ENCODE assay signal across 1 cellular context in the genomic region with DNA sequence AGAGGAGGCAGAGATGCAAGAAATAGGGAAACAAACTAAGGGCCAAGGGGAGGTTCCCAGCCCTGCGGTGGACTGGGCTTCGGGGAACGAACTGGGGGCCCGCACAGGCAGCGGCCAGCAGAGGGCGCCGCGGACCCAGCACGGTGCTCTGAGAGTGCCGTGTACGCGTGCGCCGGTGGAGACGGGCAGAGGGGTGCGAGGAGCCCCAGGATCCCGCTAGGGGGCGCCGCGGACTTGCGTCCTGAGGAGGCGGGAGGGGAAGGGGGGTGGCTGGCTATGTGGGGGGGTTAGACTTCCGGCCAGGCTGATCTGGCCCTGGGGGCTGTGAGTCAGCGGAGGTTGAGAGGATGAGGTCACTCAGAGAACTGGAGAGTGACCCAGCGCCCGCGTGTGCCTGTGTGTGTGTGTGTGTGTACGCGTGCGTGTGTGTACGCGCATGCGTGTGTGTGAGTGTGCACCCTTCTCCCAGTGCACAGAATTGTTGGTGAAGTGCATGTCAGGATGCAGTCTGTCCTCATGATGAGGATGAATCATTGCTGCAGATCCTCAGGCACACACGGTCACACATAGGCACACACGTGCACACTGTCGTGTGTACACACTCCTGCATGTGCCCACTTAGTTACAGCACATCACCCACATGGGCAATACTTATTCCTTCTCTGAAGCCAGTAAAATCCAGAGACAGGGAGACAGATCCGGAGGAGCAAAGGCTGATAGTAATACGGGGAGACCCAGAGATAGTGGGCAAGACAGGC.
TF ChIP-seq lines count a peak whose summit lies in the region.

No MANE protein-coding gene starts in this region.

TF ChIP-seq in K562, 482 proteins besides CTCF, POLR2A, EP300 and RAD21 (continues in another document):
- TF ChIP-seq GATA2 (CRISPR knock-in tag; IDR thresholded peaks at IDR 0.05) (no peak), RBM15 (IDR thresholded peaks at IDR 0.05; ENCODE audit: insufficient read depth, low read length) (no peak), ZNF134 (CRISPR knock-in tag; conservative IDR thresholded peaks at IDR 0.05) (no peak), ZNF764 (CRISPR knock-in tag; IDR thresholded peaks at IDR 0.05; ENCODE audit: low read depth) (no peak), ZNF584 (CRISPR knock-in tag; IDR thresholded peaks at IDR 0.05; ENCODE audit: low read depth) (peak; percentile 79; the same call in 1 of the 2 replicates), ZNF57 (CRISPR knock-in tag; IDR thresholded peaks at IDR 0.05) (no peak), SNRNP70 (optimal IDR thresholded peaks at IDR 0.05; ENCODE audit: low read depth, low read length) (no peak), TAF7 (tag; IDR thresholded peaks at IDR 0.05) (no peak), PML (IDR thresholded peaks at IDR 0.05; ENCODE audit: low read length) (peak; percentile 65), MTA1 (IDR thresholded peaks at IDR 0.05; ENCODE audit: borderline replicate concordance) (peak; percentile 46; the same call in 1 of the 2 replicates), KAT8 (IDR thresholded peaks at IDR 0.05; ENCODE audit: low read depth) (no peak), SMAD4 (CRISPR knock-in tag; conservative IDR thresholded peaks at IDR 0.05) (peak; percentile 29; the same call in 1 of the 2 replicates), ZNF263 (CRISPR knock-in tag; IDR thresholded peaks at IDR 0.05; ENCODE audit: borderline replicate concordance) (peak; percentile 65; the same call in 1 of the 2 replicates), KAT7 (CRISPR knock-in tag; IDR thresholded peaks at IDR 0.05; ENCODE audit: borderline replicate concordance) (peak; percentile 88; the same call in 1 of the 2 replicates), PYGO2 (tag; IDR thresholded peaks at IDR 0.05) (no peak), TFAM (CRISPR knock-in tag; conservative IDR thresholded peaks at IDR 0.05) (no peak), SMC3 (conservative IDR thresholded peaks at IDR 0.05; ENCODE audit: insufficient read depth, low read depth, low read length) (peak; percentile 98), OTX1 (CRISPR knock-in tag; IDR thresholded peaks at IDR 0.05) (peak; percentile 62; the same call in 1 of the 2 replicates), L3MBTL2 (IDR thresholded peaks at IDR 0.05) (peak; percentile 57; the same call in 1 of the 2 replicates), POLR2H (tag; IDR thresholded peaks at IDR 0.05; ENCODE audit: low read depth) (no peak), MAFK (IDR thresholded peaks at IDR 0.05; ENCODE audit: low read length) (0 out of 2 replicates have a peak, but pooled peaks have one; percentile 18), U2AF2 (optimal IDR thresholded peaks at IDR 0.05; ENCODE audit: low read depth, low read length) (no peak), ZNF347 (CRISPR knock-in tag; IDR thresholded peaks at IDR 0.05; ENCODE audit: low read depth) (no peak), SOX6 (IDR thresholded peaks at IDR 0.05) (peak; percentile 51), POLR2G (IDR thresholded peaks at IDR 0.05; ENCODE audit: low read depth, low read length) (peak; percentile 83), MAZ (CRISPR knock-in tag; conservative IDR thresholded peaks at IDR 0.05 in 1 of 2, IDR thresholded peaks at IDR 0.05 in 1 of 2) (peak; percentile 95 to 98), NONO (IDR thresholded peaks at IDR 0.05; ENCODE audit: low read depth in 2 of 2, low read length in 1 of 2) (peak in 1 of 2 experiments; percentile 53; a peak in 1 of 4 replicates), ETV5 (CRISPR knock-in tag; IDR thresholded peaks at IDR 0.05; ENCODE audit: low read depth) (peak; percentile 99), KLF16 (IDR thresholded peaks at IDR 0.05) (peak; percentile 79)
- TF ChIP-seq, protein P1, sequence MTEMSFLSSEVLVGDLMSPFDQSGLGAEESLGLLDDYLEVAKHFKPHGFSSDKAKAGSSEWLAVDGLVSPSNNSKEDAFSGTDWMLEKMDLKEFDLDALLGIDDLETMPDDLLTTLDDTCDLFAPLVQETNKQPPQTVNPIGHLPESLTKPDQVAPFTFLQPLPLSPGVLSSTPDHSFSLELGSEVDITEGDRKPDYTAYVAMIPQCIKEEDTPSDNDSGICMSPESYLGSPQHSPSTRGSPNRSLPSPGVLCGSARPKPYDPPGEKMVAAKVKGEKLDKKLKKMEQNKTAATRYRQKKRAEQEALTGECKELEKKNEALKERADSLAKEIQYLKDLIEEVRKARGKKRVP (CRISPR knock-in tag; IDR thresholded peaks at IDR 0.05), result no peak
- TF ChIP-seq, protein P2, sequence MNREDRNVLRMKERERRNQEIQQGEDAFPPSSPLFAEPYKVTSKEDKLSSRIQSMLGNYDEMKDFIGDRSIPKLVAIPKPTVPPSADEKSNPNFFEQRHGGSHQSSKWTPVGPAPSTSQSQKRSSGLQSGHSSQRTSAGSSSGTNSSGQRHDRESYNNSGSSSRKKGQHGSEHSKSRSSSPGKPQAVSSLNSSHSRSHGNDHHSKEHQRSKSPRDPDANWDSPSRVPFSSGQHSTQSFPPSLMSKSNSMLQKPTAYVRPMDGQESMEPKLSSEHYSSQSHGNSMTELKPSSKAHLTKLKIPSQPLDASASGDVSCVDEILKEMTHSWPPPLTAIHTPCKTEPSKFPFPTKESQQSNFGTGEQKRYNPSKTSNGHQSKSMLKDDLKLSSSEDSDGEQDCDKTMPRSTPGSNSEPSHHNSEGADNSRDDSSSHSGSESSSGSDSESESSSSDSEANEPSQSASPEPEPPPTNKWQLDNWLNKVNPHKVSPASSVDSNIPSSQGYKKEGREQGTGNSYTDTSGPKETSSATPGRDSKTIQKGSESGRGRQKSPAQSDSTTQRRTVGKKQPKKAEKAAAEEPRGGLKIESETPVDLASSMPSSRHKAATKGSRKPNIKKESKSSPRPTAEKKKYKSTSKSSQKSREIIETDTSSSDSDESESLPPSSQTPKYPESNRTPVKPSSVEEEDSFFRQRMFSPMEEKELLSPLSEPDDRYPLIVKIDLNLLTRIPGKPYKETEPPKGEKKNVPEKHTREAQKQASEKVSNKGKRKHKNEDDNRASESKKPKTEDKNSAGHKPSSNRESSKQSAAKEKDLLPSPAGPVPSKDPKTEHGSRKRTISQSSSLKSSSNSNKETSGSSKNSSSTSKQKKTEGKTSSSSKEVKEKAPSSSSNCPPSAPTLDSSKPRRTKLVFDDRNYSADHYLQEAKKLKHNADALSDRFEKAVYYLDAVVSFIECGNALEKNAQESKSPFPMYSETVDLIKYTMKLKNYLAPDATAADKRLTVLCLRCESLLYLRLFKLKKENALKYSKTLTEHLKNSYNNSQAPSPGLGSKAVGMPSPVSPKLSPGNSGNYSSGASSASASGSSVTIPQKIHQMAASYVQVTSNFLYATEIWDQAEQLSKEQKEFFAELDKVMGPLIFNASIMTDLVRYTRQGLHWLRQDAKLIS (CRISPR knock-in tag; IDR thresholded peaks at IDR 0.05), result peak; percentile 99
- TF ChIP-seq, protein P3, sequence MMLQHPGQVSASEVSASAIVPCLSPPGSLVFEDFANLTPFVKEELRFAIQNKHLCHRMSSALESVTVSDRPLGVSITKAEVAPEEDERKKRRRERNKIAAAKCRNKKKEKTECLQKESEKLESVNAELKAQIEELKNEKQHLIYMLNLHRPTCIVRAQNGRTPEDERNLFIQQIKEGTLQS (IDR thresholded peaks at IDR 0.05), result peak; percentile 98
- TF ChIP-seq, protein P3 (CRISPR knock-in tag; conservative IDR thresholded peaks at IDR 0.05), result no peak; the same call in 1 of the 2 replicates
- TF ChIP-seq, protein P4, sequence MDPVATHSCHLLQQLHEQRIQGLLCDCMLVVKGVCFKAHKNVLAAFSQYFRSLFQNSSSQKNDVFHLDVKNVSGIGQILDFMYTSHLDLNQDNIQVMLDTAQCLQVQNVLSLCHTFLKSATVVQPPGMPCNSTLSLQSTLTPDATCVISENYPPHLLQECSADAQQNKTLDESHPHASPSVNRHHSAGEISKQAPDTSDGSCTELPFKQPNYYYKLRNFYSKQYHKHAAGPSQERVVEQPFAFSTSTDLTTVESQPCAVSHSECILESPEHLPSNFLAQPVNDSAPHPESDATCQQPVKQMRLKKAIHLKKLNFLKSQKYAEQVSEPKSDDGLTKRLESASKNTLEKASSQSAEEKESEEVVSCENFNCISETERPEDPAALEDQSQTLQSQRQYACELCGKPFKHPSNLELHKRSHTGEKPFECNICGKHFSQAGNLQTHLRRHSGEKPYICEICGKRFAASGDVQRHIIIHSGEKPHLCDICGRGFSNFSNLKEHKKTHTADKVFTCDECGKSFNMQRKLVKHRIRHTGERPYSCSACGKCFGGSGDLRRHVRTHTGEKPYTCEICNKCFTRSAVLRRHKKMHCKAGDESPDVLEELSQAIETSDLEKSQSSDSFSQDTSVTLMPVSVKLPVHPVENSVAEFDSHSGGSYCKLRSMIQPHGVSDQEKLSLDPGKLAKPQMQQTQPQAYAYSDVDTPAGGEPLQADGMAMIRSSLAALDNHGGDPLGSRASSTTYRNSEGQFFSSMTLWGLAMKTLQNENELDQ (CRISPR knock-in tag; IDR thresholded peaks at IDR 0.05; ENCODE audit: borderline replicate concordance), result no peak
- TF ChIP-seq, protein P5, sequence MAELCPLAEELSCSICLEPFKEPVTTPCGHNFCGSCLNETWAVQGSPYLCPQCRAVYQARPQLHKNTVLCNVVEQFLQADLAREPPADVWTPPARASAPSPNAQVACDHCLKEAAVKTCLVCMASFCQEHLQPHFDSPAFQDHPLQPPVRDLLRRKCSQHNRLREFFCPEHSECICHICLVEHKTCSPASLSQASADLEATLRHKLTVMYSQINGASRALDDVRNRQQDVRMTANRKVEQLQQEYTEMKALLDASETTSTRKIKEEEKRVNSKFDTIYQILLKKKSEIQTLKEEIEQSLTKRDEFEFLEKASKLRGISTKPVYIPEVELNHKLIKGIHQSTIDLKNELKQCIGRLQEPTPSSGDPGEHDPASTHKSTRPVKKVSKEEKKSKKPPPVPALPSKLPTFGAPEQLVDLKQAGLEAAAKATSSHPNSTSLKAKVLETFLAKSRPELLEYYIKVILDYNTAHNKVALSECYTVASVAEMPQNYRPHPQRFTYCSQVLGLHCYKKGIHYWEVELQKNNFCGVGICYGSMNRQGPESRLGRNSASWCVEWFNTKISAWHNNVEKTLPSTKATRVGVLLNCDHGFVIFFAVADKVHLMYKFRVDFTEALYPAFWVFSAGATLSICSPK (IDR thresholded peaks at IDR 0.05; ENCODE audit: borderline replicate concordance), result 0 out of 2 replicates have a peak, but pooled peaks have one; percentile 9
- TF ChIP-seq, protein P6, sequence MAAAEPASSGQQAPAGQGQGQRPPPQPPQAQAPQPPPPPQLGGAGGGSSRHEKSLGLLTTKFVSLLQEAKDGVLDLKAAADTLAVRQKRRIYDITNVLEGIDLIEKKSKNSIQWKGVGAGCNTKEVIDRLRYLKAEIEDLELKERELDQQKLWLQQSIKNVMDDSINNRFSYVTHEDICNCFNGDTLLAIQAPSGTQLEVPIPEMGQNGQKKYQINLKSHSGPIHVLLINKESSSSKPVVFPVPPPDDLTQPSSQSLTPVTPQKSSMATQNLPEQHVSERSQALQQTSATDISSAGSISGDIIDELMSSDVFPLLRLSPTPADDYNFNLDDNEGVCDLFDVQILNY (CRISPR knock-in tag; IDR thresholded peaks at IDR 0.05), result peak; percentile 77; the same call in 1 of the 2 replicates
- TF ChIP-seq, protein P7, sequence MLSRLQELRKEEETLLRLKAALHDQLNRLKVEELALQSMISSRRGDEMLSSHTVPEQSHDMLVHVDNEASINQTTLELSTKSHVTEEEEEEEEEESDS (CRISPR knock-in tag; IDR thresholded peaks at IDR 0.05), result no peak
- TF ChIP-seq, protein P8, sequence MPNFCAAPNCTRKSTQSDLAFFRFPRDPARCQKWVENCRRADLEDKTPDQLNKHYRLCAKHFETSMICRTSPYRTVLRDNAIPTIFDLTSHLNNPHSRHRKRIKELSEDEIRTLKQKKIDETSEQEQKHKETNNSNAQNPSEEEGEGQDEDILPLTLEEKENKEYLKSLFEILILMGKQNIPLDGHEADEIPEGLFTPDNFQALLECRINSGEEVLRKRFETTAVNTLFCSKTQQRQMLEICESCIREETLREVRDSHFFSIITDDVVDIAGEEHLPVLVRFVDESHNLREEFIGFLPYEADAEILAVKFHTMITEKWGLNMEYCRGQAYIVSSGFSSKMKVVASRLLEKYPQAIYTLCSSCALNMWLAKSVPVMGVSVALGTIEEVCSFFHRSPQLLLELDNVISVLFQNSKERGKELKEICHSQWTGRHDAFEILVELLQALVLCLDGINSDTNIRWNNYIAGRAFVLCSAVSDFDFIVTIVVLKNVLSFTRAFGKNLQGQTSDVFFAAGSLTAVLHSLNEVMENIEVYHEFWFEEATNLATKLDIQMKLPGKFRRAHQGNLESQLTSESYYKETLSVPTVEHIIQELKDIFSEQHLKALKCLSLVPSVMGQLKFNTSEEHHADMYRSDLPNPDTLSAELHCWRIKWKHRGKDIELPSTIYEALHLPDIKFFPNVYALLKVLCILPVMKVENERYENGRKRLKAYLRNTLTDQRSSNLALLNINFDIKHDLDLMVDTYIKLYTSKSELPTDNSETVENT (CRISPR knock-in tag; IDR thresholded peaks at IDR 0.05), result peak; percentile 12; the same call in 1 of the 2 replicates
- TF ChIP-seq, protein P9, sequence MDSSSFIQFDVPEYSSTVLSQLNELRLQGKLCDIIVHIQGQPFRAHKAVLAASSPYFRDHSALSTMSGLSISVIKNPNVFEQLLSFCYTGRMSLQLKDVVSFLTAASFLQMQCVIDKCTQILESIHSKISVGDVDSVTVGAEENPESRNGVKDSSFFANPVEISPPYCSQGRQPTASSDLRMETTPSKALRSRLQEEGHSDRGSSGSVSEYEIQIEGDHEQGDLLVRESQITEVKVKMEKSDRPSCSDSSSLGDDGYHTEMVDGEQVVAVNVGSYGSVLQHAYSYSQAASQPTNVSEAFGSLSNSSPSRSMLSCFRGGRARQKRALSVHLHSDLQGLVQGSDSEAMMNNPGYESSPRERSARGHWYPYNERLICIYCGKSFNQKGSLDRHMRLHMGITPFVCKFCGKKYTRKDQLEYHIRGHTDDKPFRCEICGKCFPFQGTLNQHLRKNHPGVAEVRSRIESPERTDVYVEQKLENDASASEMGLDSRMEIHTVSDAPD (CRISPR knock-in tag; IDR thresholded peaks at IDR 0.05), result no peak
- TF ChIP-seq, protein P10, sequence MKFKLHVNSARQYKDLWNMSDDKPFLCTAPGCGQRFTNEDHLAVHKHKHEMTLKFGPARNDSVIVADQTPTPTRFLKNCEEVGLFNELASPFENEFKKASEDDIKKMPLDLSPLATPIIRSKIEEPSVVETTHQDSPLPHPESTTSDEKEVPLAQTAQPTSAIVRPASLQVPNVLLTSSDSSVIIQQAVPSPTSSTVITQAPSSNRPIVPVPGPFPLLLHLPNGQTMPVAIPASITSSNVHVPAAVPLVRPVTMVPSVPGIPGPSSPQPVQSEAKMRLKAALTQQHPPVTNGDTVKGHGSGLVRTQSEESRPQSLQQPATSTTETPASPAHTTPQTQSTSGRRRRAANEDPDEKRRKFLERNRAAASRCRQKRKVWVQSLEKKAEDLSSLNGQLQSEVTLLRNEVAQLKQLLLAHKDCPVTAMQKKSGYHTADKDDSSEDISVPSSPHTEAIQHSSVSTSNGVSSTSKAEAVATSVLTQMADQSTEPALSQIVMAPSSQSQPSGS (CRISPR knock-in tag; IDR thresholded peaks at IDR 0.05), result peak; percentile 92
